ENCODE assay signal across 8 cellular contexts in genomic region chr6:121436172-121436965, GRCh38. TPM values are rescaled to one million over a fixed set of nuclear protein-coding genes. Genes with fewer than 3 reads are reported as not detected.
DNase-seq lines count a peak whose midpoint lies in the region; ATAC-seq and TF ChIP-seq lines count a peak whose summit lies in the region.

No MANE protein-coding gene starts in this region.

- H3K9me3 ChIP-seq in CD4-positive, alpha-beta T cell (ENCODE audit: control insufficient read depth, low read length) = no peaks in the 10 kb centered on the region
- H3K9me3 ChIP-seq in RWPE2 (ENCODE audit: severe bottlenecking) (no peaks in the 10 kb centered on the region), esophagus (ENCODE audit: control insufficient read depth in 2 of 2, insufficient read depth in 1 of 2, low read depth in 1 of 2, low read length in 1 of 2) (no peaks in the 10 kb centered on the region), neural progenitor cell (ENCODE audit: low read depth) (no peaks in the 10 kb centered on the region)

- no peak overlapping the region for H2AFZ ChIP-seq in neural progenitor cell (replicated peaks)

- intact Hi-C loops in CD4-positive, alpha-beta T cell (cut with DNase I, micrococcal nuclease) = loop anchor here in 1 of 2 experiments (10.0 kb wide), 1 partner anchor 598 kb away; no protein-coding TSS in a partner anchor

- peaks cover 30% of the 10 kb centered on the region for H3K27me3 ChIP-seq in CD4-positive, alpha-beta T cell (ENCODE audit: control insufficient read depth, insufficient read depth, low read length)
- no peaks in the 10 kb centered on the region for H3K27me3 ChIP-seq in RWPE2 (ENCODE audit: insufficient read depth, poor library complexity, severe bottlenecking)
- H3K27me3 ChIP-seq in esophagus (ENCODE audit: control insufficient read depth in 1 of 2, insufficient read depth in 2 of 2, low read length in 2 of 2) = no peaks in the 10 kb centered on the region
- H3K27me3 ChIP-seq in neural progenitor cell = no peaks in the 10 kb centered on the region

- WGBS in esophagus, 2 donors = 3 to 4% methylated on average over 22 of the region's 22 CpGs

- no peak for TF ChIP-seq CTCF in CD4-positive, alpha-beta T cell (IDR thresholded peaks at IDR 0.05)
- no peak for TF ChIP-seq CTCF in RWPE2 (IDR thresholded peaks at IDR 0.05; ENCODE audit: poor library complexity, severe bottlenecking)
- TF ChIP-seq CTCF in neural progenitor cell (IDR thresholded peaks at IDR 0.05) = no peak

- H3K4me1 Mint-ChIP-seq in CD4-positive, alpha-beta T cell (ENCODE audit: low read depth) = peaks cover 20% of the 10 kb centered on the region
- H3K4me1 Mint-ChIP-seq in neural progenitor cell = peaks cover 36% of the 10 kb centered on the region

- no peak for DNase-seq in CD4-positive, alpha-beta T cell
- DNase-seq in RWPE2 (ENCODE audit: low spot score) = no peak
- DNase-seq in neural progenitor cell (ENCODE audit: low spot score) = peak; percentile 11
- no peak for DNase-seq in AG08395 (ENCODE audit: low spot score)
- no peak for DNase-seq in amygdala (lab: John Stamatoyannopoulos, UW)

- peaks cover 65% of the 10 kb centered on the region for H3F3A ChIP-seq in neural progenitor cell (ENCODE audit: low read depth)

- H3K4me2 ChIP-seq in neural progenitor cell = peak overlapping the region; percentile 88

- peak overlapping the region; percentile 90 for H3K9ac ChIP-seq in neural progenitor cell

- H3K27ac ChIP-seq in CD4-positive, alpha-beta T cell (ENCODE audit: low read depth, low read length) = no peak overlapping the region
- peak overlapping the region; percentile 66 for H3K27ac ChIP-seq in RWPE2 (ENCODE audit: poor library complexity, severe bottlenecking)
- H3K27ac ChIP-seq in esophagus (ENCODE audit: low read depth in 2 of 2, low read length in 1 of 2) = peak overlapping the region; percentile 80 to 94
- peak overlapping the region; percentile 98 for H3K27ac ChIP-seq in neural progenitor cell

- CTCF ChIA-PET in CD4-positive, alpha-beta T cell (lab: Charles Lee) = no interaction called here

- H3K36me3 Mint-ChIP-seq in CD4-positive, alpha-beta T cell (ENCODE audit: low read depth) = no peaks in the 10 kb centered on the region
- peaks cover 14% of the 10 kb centered on the region for H3K36me3 Mint-ChIP-seq in neural progenitor cell

- H3K27ac Mint-ChIP-seq in CD4-positive, alpha-beta T cell = no peak overlapping the region
- peak overlapping the region; percentile 99 for H3K27ac Mint-ChIP-seq in neural progenitor cell

- H3K4me3 ChIP-seq in RWPE2 (ENCODE audit: severe bottlenecking) (peak overlapping the region; percentile 39), esophagus (ENCODE audit: low read depth in 1 of 2, low read length in 2 of 2) (peak overlapping the region; percentile 60 to 93), neural progenitor cell (peak overlapping the region; percentile 76)

- H3K4me1 ChIP-seq in RWPE2 (ENCODE audit: insufficient read depth, poor library complexity, severe bottlenecking) (peaks cover 9% of the 10 kb centered on the region), esophagus (ENCODE audit: control insufficient read depth in 2 of 2, insufficient read depth in 2 of 2, low read length in 1 of 2) (no peaks in the 10 kb centered on the region), neural progenitor cell (peaks cover 35% of the 10 kb centered on the region)

- H4K20me1 ChIP-seq in neural progenitor cell (ENCODE audit: low read depth) = peaks cover 46% of the 10 kb centered on the region

- H3K9me3 Mint-ChIP-seq in CD4-positive, alpha-beta T cell = no peaks in the 10 kb centered on the region
- H3K9me3 Mint-ChIP-seq in neural progenitor cell = peaks cover 2% of the 10 kb centered on the region

- H3K36me3 ChIP-seq in RWPE2 (ENCODE audit: low read depth) = no peaks in the 10 kb centered on the region
- no peaks in the 10 kb centered on the region for H3K36me3 ChIP-seq in esophagus (ENCODE audit: control insufficient read depth in 2 of 2, insufficient read depth in 2 of 2, low read length in 1 of 2)
- no peaks in the 10 kb centered on the region for H3K36me3 ChIP-seq in neural progenitor cell

- POLR2A ChIA-PET in CD4-positive, alpha-beta T cell (lab: Charles Lee) = interaction anchor here (1.2 kb wide), 1 partner anchor 10 kb away, joined by 3 read pairs; no protein-coding TSS in a partner anchor

- H3K27me3 Mint-ChIP-seq in CD4-positive, alpha-beta T cell = peaks cover 45% of the 10 kb centered on the region
- H3K27me3 Mint-ChIP-seq in neural progenitor cell (ENCODE audit: insufficient read depth, low read depth) = peaks cover 7% of the 10 kb centered on the region

- ATAC-seq in CD4-positive, alpha-beta T cell (ENCODE audit: poor library complexity) = no peak
- ATAC-seq in RWPE2 (ENCODE audit: low read depth) (no peak), HG02763 (IDR thresholded peaks at IDR 0.05; ENCODE audit: unreplicated experiment) (no peak), HG03095 (IDR thresholded peaks at IDR 0.05; ENCODE audit: unreplicated experiment) (no peak)

- peak overlapping the region; percentile 87 for H3K4me3 Mint-ChIP-seq in CD4-positive, alpha-beta T cell
- H3K4me3 Mint-ChIP-seq in neural progenitor cell = peak overlapping the region; percentile 96

- peaks cover 72% of the 10 kb centered on the region for H3K79me2 ChIP-seq in neural progenitor cell (ENCODE audit: low read depth)

RNA-seq across cellular contexts. Expression of gene GJA1, which starts 0.9 kb away (rescaled TPM):
- total RNA-seq in CD4-positive, alpha-beta T cell = not detected
- 10 to 100 TPM; 21.5 to 76.7 TPM for polyA plus RNA-seq in esophagus
- total RNA-seq in neural progenitor cell (ENCODE audit: low replicate concordance) = 498 and 622 TPM in 2 replicates

Comparison
In these comparisons a context has a peak if more than half of its experiments do, and no peak if none do; other contexts are left out.
1. RNA of gene GJA1, which starts 0.9 kb away (total RNA-seq): 498 to 622 TPM in neural progenitor cell; not detected in CD4-positive, alpha-beta T cell; every median in the first group is over 100 times any median in the second.
2. Peak in every context shown above with its lines, with median percentiles within 50 percentile points of each other: H3K4me3 ChIP-seq.